Comparison of ENCODE assay signal across 11 cellular contexts in genomic region chr2:11933854-11934253, GRCh38.
DNase-seq lines count a peak whose midpoint lies in the region; ATAC-seq, FAIRE-seq and TF ChIP-seq lines count a peak whose summit lies in the region.
"Had no signal": no experiment of that assay in that cellular context is flagged by ENCODE, and none has a peak within 500 bp of the region (broad histone marks: within the 10 kb centered on the region; RNA-seq: fewer than 3 reads in every experiment).

No MANE protein-coding gene starts in this region.

- no peak for TF ChIP-seq CTCF in OCI-LY1 (IDR thresholded peaks at IDR 0.05; ENCODE audit: low read length)

- H3K79me2 ChIP-seq in OCI-LY1 (ENCODE audit: insufficient read depth, low read length), result no peaks in the 10 kb centered on the region

- H3F3A ChIP-seq in OCI-LY1 (ENCODE audit: insufficient read depth, low read length), result no peaks in the 10 kb centered on the region

- H3K27ac ChIP-seq in OCI-LY1 (ENCODE audit: low read depth, low read length, poor library complexity, severe bottlenecking), result peak overlapping the region; percentile 1
- H3K27ac ChIP-seq in substantia nigra (ENCODE audit: low read depth, low read length, poor library complexity, severe bottlenecking), result no peak overlapping the region
- no peak overlapping the region for H3K27ac ChIP-seq in CD8-positive, alpha-beta memory T cell (ENCODE audit: low read depth, low read length)
- H3K27ac ChIP-seq: cardiac muscle cell, SJSA1 had no signal

- H4K20me1 ChIP-seq in OCI-LY1 (ENCODE audit: insufficient read depth, low read length), result no peaks in the 10 kb centered on the region

- no peak overlapping the region for H3K4me2 ChIP-seq in OCI-LY1 (ENCODE audit: low read length)

- no peaks in the 10 kb centered on the region for H3K9me3 ChIP-seq in OCI-LY1 (ENCODE audit: low read length)
- no peaks in the 10 kb centered on the region for H3K9me3 ChIP-seq in CD8-positive, alpha-beta memory T cell (ENCODE audit: low read length)
- H3K9me3 ChIP-seq: SJSA1 had no signal

- peaks cover 9% of the 10 kb centered on the region for H3K4me1 ChIP-seq in OCI-LY1 (ENCODE audit: insufficient read depth, low read length, severe bottlenecking)
- no peaks in the 10 kb centered on the region for H3K4me1 ChIP-seq in CD8-positive, alpha-beta memory T cell (ENCODE audit: insufficient read depth, low read length)
- H3K4me1 ChIP-seq: SJSA1 had no signal

- CTCF ChIA-PET in CD8-positive, alpha-beta memory T cell (lab: Charles Lee), result no interaction called here

- H3K36me3 ChIP-seq in OCI-LY1 (ENCODE audit: insufficient read depth, low read length), result peaks cover 29% of the 10 kb centered on the region
- no peaks in the 10 kb centered on the region for H3K36me3 ChIP-seq in CD8-positive, alpha-beta memory T cell (ENCODE audit: insufficient read depth, low read length)
- H3K36me3 ChIP-seq: cardiac muscle cell, SJSA1 had no signal

- peaks cover 4 to 7% (median 4%) of the 10 kb centered on the region in 3 donors for H3K4me1 Mint-ChIP-seq in CD8-positive, alpha-beta memory T cell

- H3K9ac ChIP-seq in OCI-LY1 (ENCODE audit: low read length), result no peak overlapping the region

- DNase-seq in GM12892 (ENCODE audit: insufficient read length) (no peak), substantia nigra (lab: John Stamatoyannopoulos, UW) (no peak), hippocampal formation (lab: John Stamatoyannopoulos, UW) (no peak)
- no peak for DNase-seq in CD8-positive, alpha-beta memory T cell
- DNase-seq: activated CD4-positive, CD25-positive, alpha-beta regulatory T cell had no signal

- H3K27ac Mint-ChIP-seq in CD8-positive, alpha-beta memory T cell, result no peak overlapping the region

- no peaks in the 10 kb centered on the region for H3K9me3 Mint-ChIP-seq in CD8-positive, alpha-beta memory T cell

- no peaks in the 10 kb centered on the region for H3K9me2 ChIP-seq in OCI-LY1 (ENCODE audit: low read depth, low read length)

- no peak overlapping the region for H2AFZ ChIP-seq in OCI-LY1 (ENCODE audit: low read length)

- no peaks in the 10 kb centered on the region for H3K27me3 ChIP-seq in OCI-LY1 (ENCODE audit: insufficient read depth, low read length)
- no peaks in the 10 kb centered on the region for H3K27me3 ChIP-seq in CD8-positive, alpha-beta memory T cell (ENCODE audit: insufficient read depth, low read length, poor library complexity, severe bottlenecking)
- H3K27me3 ChIP-seq: cardiac muscle cell, SJSA1 had no signal

- H3K27me3 Mint-ChIP-seq in CD8-positive, alpha-beta memory T cell, result peaks cover 0 to 8% of the 10 kb centered on the region in 2 donors

- FAIRE-seq in GM12892 (lab: Jason Lieb, UNC), result peak; percentile 70

- no peak overlapping the region for H3K4me3 Mint-ChIP-seq in CD8-positive, alpha-beta memory T cell

- peak; percentile 65 for ATAC-seq in GM19468 (IDR thresholded peaks at IDR 0.05; ENCODE audit: extremely low read depth, unreplicated experiment)
- ATAC-seq in HG02981 (IDR thresholded peaks at IDR 0.05; ENCODE audit: unreplicated experiment), result peak; percentile 84
- ATAC-seq in HG02970 (IDR thresholded peaks at IDR 0.05; ENCODE audit: low FRiP score, unreplicated experiment), result no peak

- no peak overlapping the region for H3K4me3 ChIP-seq in OCI-LY1 (ENCODE audit: low read depth, low read length, poor library complexity, severe bottlenecking)
- H3K4me3 ChIP-seq in CD8-positive, alpha-beta memory T cell (ENCODE audit: low read length), result no peak overlapping the region
- H3K4me3 ChIP-seq: cardiac muscle cell, SJSA1 had no signal

- H3K36me3 Mint-ChIP-seq in CD8-positive, alpha-beta memory T cell, result peaks cover 0 to 6% (median 0%) of the 10 kb centered on the region in 3 donors

- POLR2A ChIA-PET in CD8-positive, alpha-beta memory T cell (lab: Charles Lee), result no interaction called here

- TF ChIP-seq POLR2A in GM12892 (IDR thresholded peaks at IDR 0.05; ENCODE audit: low read depth, low read length), result no peak
